In the genomic region with DNA sequence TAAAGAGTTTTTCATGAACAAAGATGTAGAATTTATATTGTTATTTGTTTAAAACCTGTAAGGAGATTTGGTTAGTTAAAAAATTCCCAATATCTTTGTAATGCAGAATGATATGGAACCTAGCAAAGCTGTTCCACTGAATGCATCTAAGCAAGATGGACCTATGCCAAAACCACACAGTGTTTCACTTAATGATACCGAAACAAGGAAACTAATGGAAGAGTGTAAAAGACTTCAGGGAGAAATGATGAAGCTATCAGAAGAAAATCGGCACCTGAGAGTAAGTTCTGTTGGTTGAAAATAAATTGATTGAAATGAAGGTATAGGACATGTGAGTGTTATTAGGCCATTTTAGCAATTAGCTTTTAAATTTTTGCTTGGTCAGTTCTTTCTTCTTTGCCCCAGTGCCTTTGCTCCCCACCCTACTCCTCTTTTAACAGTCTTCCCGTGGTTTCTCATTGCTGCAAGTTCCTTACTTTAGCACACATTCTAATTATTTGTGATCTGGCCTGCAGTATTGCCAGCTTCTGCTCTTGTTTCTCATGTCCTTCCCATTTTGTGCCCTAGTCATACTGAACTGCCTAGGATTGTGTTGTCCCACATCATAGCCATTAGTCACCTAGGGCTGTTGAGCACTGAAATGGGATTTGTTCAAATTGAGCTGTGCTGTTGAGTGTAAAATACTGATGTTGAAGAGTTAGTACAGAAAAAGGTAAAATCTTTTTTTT, we compare ENCODE assay signal across 2 cellular contexts.
TF ChIP-seq lines count a peak whose summit lies in the region.

No MANE protein-coding gene starts in this region.

TF ChIP-seq in IMR-90, 13 proteins besides CTCF, POLR2A, EP300 and RAD21:
- TF ChIP-seq RFX5 (IDR thresholded peaks at IDR 0.05; ENCODE audit: low read depth, low read length) (no peak), MAFK (IDR thresholded peaks at IDR 0.05; ENCODE audit: low read depth, low read length) (no peak), RCOR1 (IDR thresholded peaks at IDR 0.05; ENCODE audit: insufficient replicate concordance, low read length) (no peak), CHD1 (IDR thresholded peaks at IDR 0.05; ENCODE audit: low read depth, low read length) (no peak)
- TF ChIP-seq, protein P1, sequence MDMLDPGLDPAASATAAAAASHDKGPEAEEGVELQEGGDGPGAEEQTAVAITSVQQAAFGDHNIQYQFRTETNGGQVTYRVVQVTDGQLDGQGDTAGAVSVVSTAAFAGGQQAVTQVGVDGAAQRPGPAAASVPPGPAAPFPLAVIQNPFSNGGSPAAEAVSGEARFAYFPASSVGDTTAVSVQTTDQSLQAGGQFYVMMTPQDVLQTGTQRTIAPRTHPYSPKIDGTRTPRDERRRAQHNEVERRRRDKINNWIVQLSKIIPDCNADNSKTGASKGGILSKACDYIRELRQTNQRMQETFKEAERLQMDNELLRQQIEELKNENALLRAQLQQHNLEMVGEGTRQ (IDR thresholded peaks at IDR 0.05; ENCODE audit: low read depth, low read length) = no peak
- TF ChIP-seq, protein P2, sequence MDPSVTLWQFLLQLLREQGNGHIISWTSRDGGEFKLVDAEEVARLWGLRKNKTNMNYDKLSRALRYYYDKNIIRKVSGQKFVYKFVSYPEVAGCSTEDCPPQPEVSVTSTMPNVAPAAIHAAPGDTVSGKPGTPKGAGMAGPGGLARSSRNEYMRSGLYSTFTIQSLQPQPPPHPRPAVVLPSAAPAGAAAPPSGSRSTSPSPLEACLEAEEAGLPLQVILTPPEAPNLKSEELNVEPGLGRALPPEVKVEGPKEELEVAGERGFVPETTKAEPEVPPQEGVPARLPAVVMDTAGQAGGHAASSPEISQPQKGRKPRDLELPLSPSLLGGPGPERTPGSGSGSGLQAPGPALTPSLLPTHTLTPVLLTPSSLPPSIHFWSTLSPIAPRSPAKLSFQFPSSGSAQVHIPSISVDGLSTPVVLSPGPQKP (IDR thresholded peaks at IDR 0.05; ENCODE audit: borderline replicate concordance, low read depth, low read length) = no peak

TF ChIP-seq in HepG2, 621 proteins besides CTCF, POLR2A, EP300 and RAD21:
- TF ChIP-seq ZNF274 (CRISPR knock-in tag; IDR thresholded peaks at IDR 0.05) (no peak), ZSCAN30 (CRISPR knock-in tag; IDR thresholded peaks at IDR 0.05) (no peak)
